1 cellular context compared by ENCODE assay signal in the genomic region with DNA sequence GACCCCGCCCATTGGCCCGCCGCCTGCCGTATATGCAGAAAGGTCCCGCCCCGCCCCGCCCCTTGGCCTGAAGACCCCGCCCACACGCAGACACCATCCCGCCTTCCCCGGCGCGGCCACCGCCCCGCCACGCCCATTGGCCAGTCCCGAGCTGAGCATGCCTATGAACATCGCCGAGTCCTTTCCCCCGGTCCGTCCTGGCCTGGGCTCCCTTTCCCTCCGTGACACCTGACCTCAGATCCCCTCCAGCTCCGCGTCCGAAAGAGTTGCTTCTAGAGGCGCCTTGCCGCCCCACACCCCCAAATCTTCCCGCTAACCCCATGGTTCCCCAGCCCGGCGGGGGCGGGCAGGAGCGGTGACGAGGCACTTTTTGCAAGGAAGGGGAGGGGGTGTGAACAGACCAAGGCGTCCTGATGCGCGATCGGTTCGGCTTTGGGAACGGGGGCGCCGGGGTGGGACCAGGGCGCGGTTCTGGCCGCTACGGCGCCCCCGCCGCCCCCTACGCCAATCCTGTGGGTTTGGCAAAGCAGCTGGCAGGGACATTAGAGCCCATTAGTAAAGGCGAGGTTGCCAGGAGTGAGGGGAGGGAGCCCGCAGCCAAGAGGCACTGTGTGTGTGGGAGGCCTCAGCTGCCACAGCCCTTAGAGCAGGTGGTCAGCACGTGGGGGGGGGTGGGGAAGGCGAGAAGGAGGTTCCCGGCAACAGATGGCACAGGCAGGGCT.
TF ChIP-seq lines count a peak whose summit lies in the region.

No MANE protein-coding gene starts in this region.

TF ChIP-seq in GM12878, 131 proteins besides CTCF, POLR2A, EP300 and RAD21 (continued from another document):
- TF ChIP-seq, protein P1, sequence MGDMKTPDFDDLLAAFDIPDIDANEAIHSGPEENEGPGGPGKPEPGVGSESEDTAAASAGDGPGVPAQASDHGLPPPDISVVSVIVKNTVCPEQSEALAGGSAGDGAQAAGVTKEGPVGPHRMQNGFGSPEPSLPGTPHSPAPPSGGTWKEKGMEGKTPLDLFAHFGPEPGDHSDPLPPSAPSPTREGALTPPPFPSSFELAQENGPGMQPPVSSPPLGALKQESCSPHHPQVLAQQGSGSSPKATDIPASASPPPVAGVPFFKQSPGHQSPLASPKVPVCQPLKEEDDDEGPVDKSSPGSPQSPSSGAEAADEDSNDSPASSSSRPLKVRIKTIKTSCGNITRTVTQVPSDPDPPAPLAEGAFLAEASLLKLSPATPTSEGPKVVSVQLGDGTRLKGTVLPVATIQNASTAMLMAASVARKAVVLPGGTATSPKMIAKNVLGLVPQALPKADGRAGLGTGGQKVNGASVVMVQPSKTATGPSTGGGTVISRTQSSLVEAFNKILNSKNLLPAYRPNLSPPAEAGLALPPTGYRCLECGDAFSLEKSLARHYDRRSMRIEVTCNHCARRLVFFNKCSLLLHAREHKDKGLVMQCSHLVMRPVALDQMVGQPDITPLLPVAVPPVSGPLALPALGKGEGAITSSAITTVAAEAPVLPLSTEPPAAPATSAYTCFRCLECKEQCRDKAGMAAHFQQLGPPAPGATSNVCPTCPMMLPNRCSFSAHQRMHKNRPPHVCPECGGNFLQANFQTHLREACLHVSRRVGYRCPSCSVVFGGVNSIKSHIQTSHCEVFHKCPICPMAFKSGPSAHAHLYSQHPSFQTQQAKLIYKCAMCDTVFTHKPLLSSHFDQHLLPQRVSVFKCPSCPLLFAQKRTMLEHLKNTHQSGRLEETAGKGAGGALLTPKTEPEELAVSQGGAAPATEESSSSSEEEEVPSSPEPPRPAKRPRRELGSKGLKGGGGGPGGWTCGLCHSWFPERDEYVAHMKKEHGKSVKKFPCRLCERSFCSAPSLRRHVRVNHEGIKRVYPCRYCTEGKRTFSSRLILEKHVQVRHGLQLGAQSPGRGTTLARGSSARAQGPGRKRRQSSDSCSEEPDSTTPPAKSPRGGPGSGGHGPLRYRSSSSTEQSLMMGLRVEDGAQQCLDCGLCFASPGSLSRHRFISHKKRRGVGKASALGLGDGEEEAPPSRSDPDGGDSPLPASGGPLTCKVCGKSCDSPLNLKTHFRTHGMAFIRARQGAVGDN (IDR thresholded peaks at IDR 0.05) = peak; percentile 60; the same call in 1 of the 2 replicates
- no peak for TF ChIP-seq LARP7 (IDR thresholded peaks at IDR 0.05)
- TF ChIP-seq, protein P2, sequence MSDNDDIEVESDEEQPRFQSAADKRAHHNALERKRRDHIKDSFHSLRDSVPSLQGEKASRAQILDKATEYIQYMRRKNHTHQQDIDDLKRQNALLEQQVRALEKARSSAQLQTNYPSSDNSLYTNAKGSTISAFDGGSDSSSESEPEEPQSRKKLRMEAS (IDR thresholded peaks at IDR 0.05; ENCODE audit: low read depth, low read length) = peak; percentile 62
- peak; percentile 47 for TF ChIP-seq SP1 (IDR thresholded peaks at IDR 0.05; ENCODE audit: low read depth, low read length)
- TF ChIP-seq EZH2 (IDR thresholded peaks at IDR 0.05; ENCODE audit: borderline replicate concordance, control insufficient read depth, low read depth, low read length) = no peak
- no peak for TF ChIP-seq JUND (IDR thresholded peaks at IDR 0.05; ENCODE audit: low read depth, low read length)
- no peak for TF ChIP-seq SUPT20H (IDR thresholded peaks at IDR 0.05; ENCODE audit: borderline replicate concordance, control insufficient read depth, low read depth, low read length)
- TF ChIP-seq CEBPB (IDR thresholded peaks at IDR 0.05; ENCODE audit: borderline replicate concordance in 1 of 2, low read depth in 2 of 2, low read length in 2 of 2) = no peak
- peak; percentile 4 for TF ChIP-seq MEF2B (IDR thresholded peaks at IDR 0.05; ENCODE audit: partially characterized antibody, poor library complexity, severe bottlenecking)
- no peak for TF ChIP-seq FOXM1 (IDR thresholded peaks at IDR 0.05; ENCODE audit: low read depth, low read length)
- no peak for TF ChIP-seq NR2C2 (IDR thresholded peaks at IDR 0.05; ENCODE audit: borderline replicate concordance, control insufficient read depth, insufficient read length, low read depth)
- no peak for TF ChIP-seq PML (IDR thresholded peaks at IDR 0.05; ENCODE audit: low read length)
- no peak for TF ChIP-seq SMARCA5 (IDR thresholded peaks at IDR 0.05)
- peak; percentile 36; the same call in 1 of the 2 replicates for TF ChIP-seq CREM (IDR thresholded peaks at IDR 0.05; ENCODE audit: low read depth)
- TF ChIP-seq ATF3 (IDR thresholded peaks at IDR 0.05; ENCODE audit: borderline replicate concordance, extremely low read depth, low read depth, low read length) = no peak
- no peak for TF ChIP-seq SMAD1 (IDR thresholded peaks at IDR 0.05; ENCODE audit: low read depth, partially characterized antibody)
- TF ChIP-seq ZBTB40 (IDR thresholded peaks at IDR 0.05; ENCODE audit: borderline replicate concordance) = no peak
- TF ChIP-seq RFX5 (IDR thresholded peaks at IDR 0.05; ENCODE audit: low read depth, low read length) = no peak
- TF ChIP-seq NFYA (IDR thresholded peaks at IDR 0.05; ENCODE audit: borderline replicate concordance, low read depth, low read length) = no peak
- peak; percentile 89 to 91 for TF ChIP-seq BHLHE40 (IDR thresholded peaks at IDR 0.05; ENCODE audit: borderline replicate concordance in 1 of 2, low read depth in 2 of 2, low read length in 1 of 2)
- TF ChIP-seq RBBP5 (conservative IDR thresholded peaks at IDR 0.05) = no peak
- no peak for TF ChIP-seq PAX8 (IDR thresholded peaks at IDR 0.05)
- TF ChIP-seq MTA2 (IDR thresholded peaks at IDR 0.05; ENCODE audit: low read depth) = no peak
- no peak for TF ChIP-seq SIN3A (IDR thresholded peaks at IDR 0.05; ENCODE audit: low read depth, low read length)
- no peak for TF ChIP-seq HDAC2 (IDR thresholded peaks at IDR 0.05)
- TF ChIP-seq STAT3 (IDR thresholded peaks at IDR 0.05; ENCODE audit: low read depth, low read length) = no peak
